In the genomic region with DNA sequence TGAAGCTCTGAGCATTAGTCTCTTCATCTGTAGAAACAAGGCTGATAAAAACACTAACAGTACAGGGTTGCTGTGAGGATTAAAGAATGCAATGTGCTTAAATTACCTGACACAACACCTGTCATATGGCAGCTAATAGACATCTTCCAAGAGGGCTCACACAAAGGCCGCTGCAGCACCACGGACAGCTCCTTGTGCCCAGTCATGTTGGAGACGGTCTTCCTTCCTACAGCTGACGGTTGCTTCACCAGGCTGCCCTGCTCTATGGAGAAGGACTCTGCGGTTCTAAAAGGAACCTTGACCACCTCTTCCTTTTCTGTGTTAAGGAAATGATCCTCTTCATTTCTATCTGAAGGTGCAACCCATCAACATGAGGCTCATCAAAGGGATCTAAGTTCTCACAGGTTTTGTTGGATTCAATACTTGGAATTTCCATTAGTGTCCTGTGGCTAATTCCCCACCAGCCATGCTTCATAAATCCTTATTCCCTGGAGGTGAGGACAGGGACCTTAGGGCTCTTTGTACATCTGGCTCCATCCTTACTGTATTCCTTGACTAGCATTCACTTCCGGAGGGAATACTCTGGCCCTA, we compare ENCODE assay signal across 8 cellular contexts.
A peak's percentile ranks its signal among the peaks of the same experiment; 100 is the strongest.
DNase-seq lines count a peak whose midpoint lies in the region; ATAC-seq and TF ChIP-seq lines count a peak whose summit lies in the region.

No MANE protein-coding gene starts in this region.

- peaks cover 4% of the 10 kb centered on the region for H3K4me1 Mint-ChIP-seq in endodermal cell

- H3K4me2 ChIP-seq in SK-N-SH = no peak overlapping the region

- no peaks in the 10 kb centered on the region for H3K9me2 ChIP-seq in SK-N-SH

- DNase-seq in HT-29 (ENCODE audit: low spot score) (peak; percentile 68), SK-N-SH (no peak), endodermal cell (peak; percentile 96), posterior vena cava (ENCODE audit: low spot score) (peak; percentile 81), NCI-H2029 (lab: John Stamatoyannopoulos, UW) (no peak), NCI-H446 (lab: John Stamatoyannopoulos, UW) (no peak), 8988T (no peak)

- H3K4me1 ChIP-seq in SK-N-SH (ENCODE audit: control insufficient read depth in 1 of 2, insufficient read depth in 2 of 2, low read depth in 1 of 2, low read length in 1 of 2) (peaks cover 0 to 13% of the 10 kb centered on the region in 2 experiments; a peak in 1 of 4 replicates), endodermal cell (ENCODE audit: control insufficient read depth, insufficient read depth, low read length) (no peaks in the 10 kb centered on the region)

- H3K79me2 ChIP-seq in SK-N-SH (ENCODE audit: insufficient read depth) = no peaks in the 10 kb centered on the region

- H3K27me3 ChIP-seq in SK-N-SH (ENCODE audit: insufficient read depth) = no peaks in the 10 kb centered on the region
- peaks cover 84% of the 10 kb centered on the region for H3K27me3 ChIP-seq in endodermal cell (ENCODE audit: control insufficient read depth, insufficient read depth, low read length, poor library complexity, severe bottlenecking)

- TF ChIP-seq CTCF in SK-N-SH (IDR thresholded peaks at IDR 0.05) (no peak), endodermal cell (conservative IDR thresholded peaks at IDR 0.05) (no peak)

- H3K36me3 Mint-ChIP-seq in endodermal cell (ENCODE audit: low read depth) = no peaks in the 10 kb centered on the region

- H3K4me3 ChIP-seq in SK-N-SH (ENCODE audit: low read depth in 2 of 2, low read length in 1 of 2) = no peak overlapping the region
- H3K4me3 ChIP-seq in endodermal cell (ENCODE audit: low read length) = no peak overlapping the region

- CTCF ChIA-PET in SK-N-SH (lab: Yijun Ruan, JAX) = interaction anchor here (1.2 kb wide), 1 partner anchor 27 kb away, joined by 4 read pairs; no protein-coding TSS in a partner anchor

- H3K9me3 Mint-ChIP-seq in endodermal cell = no peaks in the 10 kb centered on the region

- H3K9ac ChIP-seq in SK-N-SH (no peak overlapping the region), endodermal cell (ENCODE audit: extremely low read depth, low read length, poor library complexity, severe bottlenecking) (no peak overlapping the region)

- no peak for TF ChIP-seq RAD21 in SK-N-SH (IDR thresholded peaks at IDR 0.05; ENCODE audit: low read length)

- whole genome bisulfite sequencing in SK-N-SH (ENCODE audit: low lambda C conversion rate) = 49% methylated on average over 5 of the region's 6 CpGs
- 23 to 33% methylated on average over 5 to 6 of the region's 6 CpGs for WGBS in endodermal cell (ENCODE audit: insufficient coverage in 1 of 2, insufficient read length in 1 of 2), 2 experiments

- no peaks in the 10 kb centered on the region for H3K9me3 ChIP-seq in SK-N-SH
- no peaks in the 10 kb centered on the region for H3K9me3 ChIP-seq in endodermal cell (ENCODE audit: control insufficient read depth, low read length)

- peaks cover 73% of the 10 kb centered on the region for H3K27me3 Mint-ChIP-seq in endodermal cell (ENCODE audit: insufficient read depth)

- no peaks in the 10 kb centered on the region for H4K20me1 ChIP-seq in SK-N-SH (ENCODE audit: insufficient read depth)

- no peaks in the 10 kb centered on the region for H3F3A ChIP-seq in SK-N-SH (replicated peaks; ENCODE audit: insufficient read depth)

- no peak for ATAC-seq in GM19035 (IDR thresholded peaks at IDR 0.05; ENCODE audit: unreplicated experiment)

- intact Hi-C loops in posterior vena cava (cut with DNase I) = no loop called here

- H3K27ac ChIP-seq in SK-N-SH (ENCODE audit: low read depth in 2 of 2, low read length in 1 of 2) (no peak overlapping the region), endodermal cell (ENCODE audit: low read depth, low read length) (no peak overlapping the region)

- H3K27ac Mint-ChIP-seq in endodermal cell = no peak overlapping the region

- no peak overlapping the region for H3K4me3 Mint-ChIP-seq in endodermal cell

- TF ChIP-seq EP300 in SK-N-SH (IDR thresholded peaks at IDR 0.05; ENCODE audit: borderline replicate concordance in 1 of 2, low read depth in 1 of 2, low read length in 1 of 2) = no peak

- no peaks in the 10 kb centered on the region for H3K36me3 ChIP-seq in SK-N-SH (replicated peaks in 1 of 2; ENCODE audit: control insufficient read depth in 1 of 2, insufficient read depth in 2 of 2, low read length in 1 of 2)
- H3K36me3 ChIP-seq in endodermal cell (ENCODE audit: control insufficient read depth, insufficient read depth, low read length) = no peaks in the 10 kb centered on the region

- POLR2A ChIA-PET in SK-N-SH (lab: Yijun Ruan, JAX) = no interaction called here

- H2AFZ ChIP-seq in SK-N-SH (ENCODE audit: low read depth) = no peak overlapping the region

TF ChIP-seq in SK-N-SH, 30 proteins besides CTCF, POLR2A, EP300 and RAD21:
- TF ChIP-seq, protein P1, sequence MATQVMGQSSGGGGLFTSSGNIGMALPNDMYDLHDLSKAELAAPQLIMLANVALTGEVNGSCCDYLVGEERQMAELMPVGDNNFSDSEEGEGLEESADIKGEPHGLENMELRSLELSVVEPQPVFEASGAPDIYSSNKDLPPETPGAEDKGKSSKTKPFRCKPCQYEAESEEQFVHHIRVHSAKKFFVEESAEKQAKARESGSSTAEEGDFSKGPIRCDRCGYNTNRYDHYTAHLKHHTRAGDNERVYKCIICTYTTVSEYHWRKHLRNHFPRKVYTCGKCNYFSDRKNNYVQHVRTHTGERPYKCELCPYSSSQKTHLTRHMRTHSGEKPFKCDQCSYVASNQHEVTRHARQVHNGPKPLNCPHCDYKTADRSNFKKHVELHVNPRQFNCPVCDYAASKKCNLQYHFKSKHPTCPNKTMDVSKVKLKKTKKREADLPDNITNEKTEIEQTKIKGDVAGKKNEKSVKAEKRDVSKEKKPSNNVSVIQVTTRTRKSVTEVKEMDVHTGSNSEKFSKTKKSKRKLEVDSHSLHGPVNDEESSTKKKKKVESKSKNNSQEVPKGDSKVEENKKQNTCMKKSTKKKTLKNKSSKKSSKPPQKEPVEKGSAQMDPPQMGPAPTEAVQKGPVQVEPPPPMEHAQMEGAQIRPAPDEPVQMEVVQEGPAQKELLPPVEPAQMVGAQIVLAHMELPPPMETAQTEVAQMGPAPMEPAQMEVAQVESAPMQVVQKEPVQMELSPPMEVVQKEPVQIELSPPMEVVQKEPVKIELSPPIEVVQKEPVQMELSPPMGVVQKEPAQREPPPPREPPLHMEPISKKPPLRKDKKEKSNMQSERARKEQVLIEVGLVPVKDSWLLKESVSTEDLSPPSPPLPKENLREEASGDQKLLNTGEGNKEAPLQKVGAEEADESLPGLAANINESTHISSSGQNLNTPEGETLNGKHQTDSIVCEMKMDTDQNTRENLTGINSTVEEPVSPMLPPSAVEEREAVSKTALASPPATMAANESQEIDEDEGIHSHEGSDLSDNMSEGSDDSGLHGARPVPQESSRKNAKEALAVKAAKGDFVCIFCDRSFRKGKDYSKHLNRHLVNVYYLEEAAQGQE (IDR thresholded peaks at IDR 0.05; ENCODE audit: low read depth, low read length) = peak; percentile 88; the same call in 1 of the 2 replicates
- TF ChIP-seq SMC3 (IDR thresholded peaks at IDR 0.05; ENCODE audit: low read depth, low read length) = no peak
- TF ChIP-seq RFX5 (IDR thresholded peaks at IDR 0.05; ENCODE audit: low read length) = no peak
- TF ChIP-seq RXRA (IDR thresholded peaks at IDR 0.05; ENCODE audit: borderline replicate concordance, low read depth) = no peak

Comparison
In these comparisons a context has a peak if more than half of its experiments do, and no peak if none do; other contexts are left out.
1. DNase-seq: peak in HT-29 (single experiment), endodermal cell (single experiment) and posterior vena cava (single experiment); none in SK-N-SH (single experiment), NCI-H2029 (single experiment), NCI-H446 (0 of 2) and 8988T (single experiment).